ENCODE assay signal across 1 cellular context in genomic region chr2:24105816-24106215, GRCh38.
TF ChIP-seq lines count a peak whose summit lies in the region.

No MANE protein-coding gene starts in this region.

TF ChIP-seq in K562, 482 proteins besides CTCF, POLR2A, EP300 and RAD21:
- TF ChIP-seq KLF6 (CRISPR knock-in tag; IDR thresholded peaks at IDR 0.05; ENCODE audit: borderline replicate concordance), result no peak
- 0 out of 2 replicates have a peak, but pooled peaks have one; percentile 23 for TF ChIP-seq ATF3 (IDR thresholded peaks at IDR 0.05)
- no peak for TF ChIP-seq ATF3 (CRISPR knock-in tag; conservative IDR thresholded peaks at IDR 0.05)
